In the genomic region with DNA sequence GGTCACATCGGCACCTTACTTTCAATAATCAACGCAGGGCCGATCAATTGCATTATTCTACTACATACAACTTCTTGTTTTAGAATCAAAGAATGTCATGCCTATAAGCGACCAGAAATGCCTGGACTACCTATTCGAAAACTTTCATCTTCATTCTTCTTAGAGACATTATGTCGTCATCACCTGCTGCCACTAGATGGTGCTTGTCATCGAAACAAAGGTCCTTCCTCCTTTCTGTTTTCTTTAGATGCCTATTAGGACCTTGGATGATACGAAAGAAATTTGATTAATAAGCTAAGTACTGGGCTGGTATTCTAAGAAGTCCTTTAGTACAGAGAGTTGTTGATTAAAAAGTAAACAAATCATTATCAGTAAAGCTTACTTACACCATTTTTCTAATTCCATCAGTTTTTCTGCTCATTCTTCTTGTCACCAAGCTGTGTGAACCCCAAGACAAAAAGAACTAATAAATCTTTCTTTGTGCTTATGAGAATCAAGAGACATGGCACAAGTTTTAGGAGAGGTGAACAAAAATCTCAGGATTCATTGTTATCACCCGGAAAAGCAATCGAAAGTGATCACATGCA, we compare ENCODE assay signal across 8 cellular contexts.
DNase-seq lines count a peak whose midpoint lies in the region; ATAC-seq and TF ChIP-seq lines count a peak whose summit lies in the region.

No MANE protein-coding gene starts in this region.

- CTCF ChIA-PET in activated CD8-positive, alpha-beta T cell treated with anti-CD3 and anti-CD28 coated beads for 36 hours (lab: Charles Lee): interaction anchor here (0.6 to 3.3 kb wide), 17 partner anchors 8 to 527 kb away, joined by 3 to 16 read pairs (median 4); no protein-coding TSS in a partner anchor

- no peak overlapping the region for H3K4me3 ChIP-seq in retinal pigment epithelial cell (ENCODE audit: low read length)

- ATAC-seq in GM19043 (IDR thresholded peaks at IDR 0.05; ENCODE audit: low read depth, unreplicated experiment) (peak; percentile 56), HG03103 (IDR thresholded peaks at IDR 0.05; ENCODE audit: low read depth, unreplicated experiment) (peak; percentile 88)
- peak; percentile 29 for ATAC-seq in activated CD8-positive, alpha-beta T cell treated with anti-CD3 and anti-CD28 coated beads for 36 hours

- H3K4me3 Mint-ChIP-seq in activated CD8-positive, alpha-beta T cell treated with anti-CD3 and anti-CD28 coated beads for 36 hours: no peak overlapping the region

- H3K9me3 Mint-ChIP-seq in activated CD8-positive, alpha-beta T cell treated with anti-CD3 and anti-CD28 coated beads for 36 hours: no peaks in the 10 kb centered on the region

- intact Hi-C loops in activated CD8-positive, alpha-beta T cell treated with anti-CD3 and anti-CD28 coated beads for 36 hours (cut with micrococcal nuclease): loop anchor here (10.0 kb wide), 1 partner anchor 199 kb away; no protein-coding TSS in a partner anchor

- peak; percentile 69 for TF ChIP-seq CTCF in activated CD8-positive, alpha-beta T cell treated with anti-CD3 and anti-CD28 coated beads for 36 hours (IDR thresholded peaks at IDR 0.05)
- peak; percentile 75 for TF ChIP-seq CTCF in retinal pigment epithelial cell (conservative IDR thresholded peaks at IDR 0.05; ENCODE audit: low read depth, low read length)

- peak; percentile 74 for DNase-seq in DMS 273 (lab: John Stamatoyannopoulos, UW; ENCODE audit: unreplicated experiment)
- DNase-seq in NCI-H460 (ENCODE audit: extremely low read depth, low read depth): peak; percentile 37
- DNase-seq in activated CD8-positive, alpha-beta T cell treated with anti-CD3 and anti-CD28 coated beads for 36 hours: peak; percentile 71
- peak; percentile 58 for DNase-seq in germinal center (ENCODE audit: low spot score)
- no peak for DNase-seq in retinal pigment epithelial cell (ENCODE audit: low read depth)
- DNase-seq in NK-92 (lab: John Stamatoyannopoulos, UW; ENCODE audit: unreplicated experiment): no peak

- H3K4me1 Mint-ChIP-seq in activated CD8-positive, alpha-beta T cell treated with anti-CD3 and anti-CD28 coated beads for 36 hours (ENCODE audit: low read depth): peaks cover 23% of the 10 kb centered on the region

- POLR2A ChIA-PET in activated CD8-positive, alpha-beta T cell treated with anti-CD3 and anti-CD28 coated beads for 36 hours (lab: Charles Lee): no interaction called here

- H3K27me3 Mint-ChIP-seq in activated CD8-positive, alpha-beta T cell treated with anti-CD3 and anti-CD28 coated beads for 36 hours: peaks cover 26% of the 10 kb centered on the region

- no peaks in the 10 kb centered on the region for H3K36me3 Mint-ChIP-seq in activated CD8-positive, alpha-beta T cell treated with anti-CD3 and anti-CD28 coated beads for 36 hours (ENCODE audit: low read depth)

- H3K27ac Mint-ChIP-seq in activated CD8-positive, alpha-beta T cell treated with anti-CD3 and anti-CD28 coated beads for 36 hours: no peak overlapping the region

Comparison
In these comparisons a context has a peak if more than half of its experiments do, and no peak if none do; other contexts are left out.
1. DNase-seq: peak in DMS 273 (single experiment), NCI-H460 (single experiment), activated CD8-positive, alpha-beta T cell treated with anti-CD3 and anti-CD28 coated beads for 36 hours (single experiment) and germinal center (single experiment); none in retinal pigment epithelial cell (single experiment) and NK-92 (single experiment).
2. ATAC-seq: peak in every context shown above with its lines; median percentile 88 in HG03103; 56 in GM19043; 29 in activated CD8-positive, alpha-beta T cell treated with anti-CD3 and anti-CD28 coated beads for 36 hours.